In the genomic region with DNA sequence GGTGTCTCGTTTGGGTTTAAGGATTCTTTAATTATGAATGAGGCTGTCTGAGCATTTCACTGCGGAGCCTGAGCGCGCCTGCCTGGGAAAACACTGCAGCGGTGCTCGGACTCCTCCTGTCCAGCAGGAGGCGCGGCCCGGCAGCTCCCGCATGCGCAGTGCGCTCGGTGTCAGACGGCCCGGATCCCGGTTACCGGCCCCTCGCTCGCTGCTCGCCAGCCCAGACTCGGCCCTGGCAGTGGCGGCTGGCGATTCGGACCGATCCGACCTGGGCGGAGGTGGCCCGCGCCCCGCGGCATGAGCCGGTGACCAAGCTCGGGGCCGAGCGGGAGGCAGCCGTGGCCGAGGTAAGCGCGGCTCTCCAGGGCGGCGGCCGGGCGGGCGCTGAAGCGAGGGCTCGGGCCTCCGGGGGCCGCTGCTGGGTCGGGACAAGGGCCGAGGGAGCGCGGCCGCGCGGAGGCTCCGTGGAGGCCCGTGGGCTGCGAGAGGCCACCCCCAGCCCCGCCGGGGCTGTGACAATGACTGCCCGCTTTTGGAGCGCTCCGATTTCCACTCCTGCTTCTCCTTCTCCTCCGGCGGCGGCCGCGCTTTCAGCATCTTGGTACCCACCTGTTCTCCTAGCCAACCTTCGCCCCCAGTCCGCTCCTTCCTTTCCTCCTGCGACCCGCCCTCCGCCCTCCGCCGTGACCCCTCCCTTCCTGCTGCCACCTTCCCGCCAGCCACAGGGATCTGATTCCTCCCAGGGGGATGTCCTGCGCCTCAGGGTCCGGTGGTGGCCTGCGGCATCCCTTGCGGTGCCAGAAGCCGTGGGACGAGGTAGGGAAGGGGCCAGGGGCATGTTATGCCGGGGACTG, we compare ENCODE assay signal across 8 cellular contexts. TPM values are rescaled to one million over a fixed set of nuclear protein-coding genes. Genes with fewer than 3 reads are reported as not detected.
DNase-seq lines count a peak whose midpoint lies in the region; ATAC-seq, FAIRE-seq and TF ChIP-seq lines count a peak whose summit lies in the region.

A gene (plus strand): TSS at position 173 of the 854 bp plus-strand sequence. CDS start 12,035 bp downstream, outside the sequence.

- H3K36me3 ChIP-seq in kidney (ENCODE audit: control insufficient read depth in 1 of 2, insufficient read depth in 2 of 2, low read length in 2 of 2): peaks cover 3 to 4% of the 10 kb centered on the region in 2 donors

- TF ChIP-seq CTCF in AG10803 (conservative IDR thresholded peaks at IDR 0.05; ENCODE audit: low read length) (peak; percentile 74), kidney (IDR thresholded peaks at IDR 0.05; ENCODE audit: borderline replicate concordance, extremely low read depth, insufficient read depth) (peak; percentile 94)

- peaks cover 8% of the 10 kb centered on the region for H3K36me3 Mint-ChIP-seq in central memory CD8-positive, alpha-beta T cell (ENCODE audit: insufficient read depth)

- H3K9me3 Mint-ChIP-seq in central memory CD8-positive, alpha-beta T cell: no peaks in the 10 kb centered on the region

- H3K9ac ChIP-seq in kidney (ENCODE audit: low read length in 2 of 2): peak within 1 kb of the TSS; percentile 66 to 74

- TF ChIP-seq POLR2A in GM18951 (IDR thresholded peaks at IDR 0.05; ENCODE audit: extremely low read depth, insufficient read depth, insufficient read length): peak; percentile 69

- peaks cover 44% of the 10 kb centered on the region for H3K4me1 Mint-ChIP-seq in central memory CD8-positive, alpha-beta T cell

- peak; percentile 92 for ATAC-seq in HG03175 (IDR thresholded peaks at IDR 0.05; ENCODE audit: unreplicated experiment)
- ATAC-seq in central memory CD8-positive, alpha-beta T cell (replicated peaks; ENCODE audit: extremely low read depth, poor library complexity, severe bottlenecking): peak; percentile 93

- in situ Hi-C loops in GM18951 (cut with MboI; ENCODE audit: low sequenced_read_pairs, unreplicated experiment): no loop called here

- peak within 1 kb of the TSS; percentile 82 for H3K4me3 ChIP-seq in AG10803 (ENCODE audit: low read length)
- peak within 1 kb of the TSS; percentile 59 to 69 for H3K4me3 ChIP-seq in kidney (ENCODE audit: low read length in 2 of 2)

- no peak for FAIRE-seq in kidney (lab: Jason Lieb, UNC)

- H3K27ac Mint-ChIP-seq in central memory CD8-positive, alpha-beta T cell (ENCODE audit: low read depth): peak within 1 kb of the TSS; percentile 29

- H3K4me1 ChIP-seq in kidney (ENCODE audit: control insufficient read depth in 1 of 2, insufficient read depth in 1 of 2, low read depth in 1 of 2, low read length in 2 of 2): peaks cover 0 to 8% of the 10 kb centered on the region in 2 donors

- H3K4me3 Mint-ChIP-seq in central memory CD8-positive, alpha-beta T cell: peak within 1 kb of the TSS; percentile 81

- no peaks in the 10 kb centered on the region for H3K9me3 ChIP-seq in kidney (ENCODE audit: control insufficient read depth in 1 of 2, low read length in 2 of 2)

- H3K27me3 Mint-ChIP-seq in central memory CD8-positive, alpha-beta T cell: no peaks in the 10 kb centered on the region

- intact Hi-C loops in kidney (cut with DNase I): no loop called here

- DNase-seq in AG10803 (ENCODE audit: low read depth) (peak; percentile 77), NCI-H2227 treated with DMSO at 0.1 percent for 48 hours (lab: John Stamatoyannopoulos, UW) (peak; percentile 80), kidney (peak; percentile 95)
- DNase-seq in activated CD4-positive, CD25-positive, alpha-beta regulatory T cell treated with anti-CD3 and anti-CD28 coated beads, Interleukin-2, amount 50 U/mL, for 16 hours (ENCODE audit: low read depth, low spot score): peak; percentile 70
- DNase-seq in central memory CD8-positive, alpha-beta T cell (ENCODE audit: low spot score in 2 of 2): peak; percentile 68 to 80
- DNase-seq in stimulated activated CD4-positive, alpha-beta T cell treated with anti-CD3 and anti-CD28 coated beads, Interleukin-15, amount 100 ng/mL, for 1 hour (ENCODE audit: low read depth in 1 of 2, low spot score in 1 of 2): peak; percentile 74 to 79

- H3K27ac ChIP-seq in kidney (ENCODE audit: low read depth in 2 of 2, low read length in 2 of 2): peak within 1 kb of the TSS; percentile 54 to 59

RNA-seq across cellular contexts. Expression of the gene that starts here (rescaled TPM):
- total RNA-seq in kidney: 54.1 TPM
- 29.8 TPM for polyA plus RNA-seq in kidney (ENCODE audit: insufficient read depth, low read depth, low replicate concordance)

Comparison
In these comparisons a context has a peak if more than half of its experiments do, and no peak if none do; other contexts are left out.
1. Peak in every context shown above with its lines: DNase-seq, ATAC-seq, H3K4me3 ChIP-seq and H3K27ac ChIP-seq.